ENCODE assay signal across 1 cellular context in genomic region chr6:4023240-4023639, GRCh38.
TF ChIP-seq lines count a peak whose summit lies in the region.

No MANE protein-coding gene starts in this region.

TF ChIP-seq in K562, 482 proteins besides CTCF, POLR2A, EP300 and RAD21 (continued from another document):
- TF ChIP-seq ESRRA (IDR thresholded peaks at IDR 0.05; ENCODE audit: borderline replicate concordance, low read depth) (peak; percentile 44; the same call in 1 of the 2 replicates), BACH1 (tag; IDR thresholded peaks at IDR 0.05) (no peak), KLF10 (CRISPR knock-in tag; IDR thresholded peaks at IDR 0.05) (no peak), MBD2 (IDR thresholded peaks at IDR 0.05; ENCODE audit: borderline replicate concordance, low read depth) (no peak), ZNF280A (IDR thresholded peaks at IDR 0.05; ENCODE audit: low read depth, partially characterized antibody) (no peak), POLR2G (IDR thresholded peaks at IDR 0.05; ENCODE audit: low read depth, low read length) (peak; percentile 28; the same call in 1 of the 2 replicates), NR1H2 (CRISPR knock-in tag; IDR thresholded peaks at IDR 0.05) (no peak), ZKSCAN1 (IDR thresholded peaks at IDR 0.05; ENCODE audit: low read depth, low read length) (no peak), RBFOX2 (IDR thresholded peaks at IDR 0.05; ENCODE audit: low read depth, low read length) (peak; percentile 63; the same call in 1 of the 2 replicates), ZNF589 (CRISPR knock-in tag; IDR thresholded peaks at IDR 0.05; ENCODE audit: low read depth) (peak; percentile 15; the same call in 1 of the 2 replicates), ZNF699 (CRISPR knock-in tag; IDR thresholded peaks at IDR 0.05; ENCODE audit: insufficient replicate concordance) (no peak), CEBPG (CRISPR knock-in tag; IDR thresholded peaks at IDR 0.05) (no peak), CEBPG (tag; conservative IDR thresholded peaks at IDR 0.05 in 1 of 2, IDR thresholded peaks at IDR 0.05 in 1 of 2) (0 out of 4 replicates have a peak, but pooled peaks of 1 of the 2 experiments have one; percentile 10), ZNF507 (tag; conservative IDR thresholded peaks at IDR 0.05) (no peak), EP400 (IDR thresholded peaks at IDR 0.05) (no peak), RFX5 (IDR thresholded peaks at IDR 0.05; ENCODE audit: low read depth, low read length) (no peak)
- TF ChIP-seq, protein P1, sequence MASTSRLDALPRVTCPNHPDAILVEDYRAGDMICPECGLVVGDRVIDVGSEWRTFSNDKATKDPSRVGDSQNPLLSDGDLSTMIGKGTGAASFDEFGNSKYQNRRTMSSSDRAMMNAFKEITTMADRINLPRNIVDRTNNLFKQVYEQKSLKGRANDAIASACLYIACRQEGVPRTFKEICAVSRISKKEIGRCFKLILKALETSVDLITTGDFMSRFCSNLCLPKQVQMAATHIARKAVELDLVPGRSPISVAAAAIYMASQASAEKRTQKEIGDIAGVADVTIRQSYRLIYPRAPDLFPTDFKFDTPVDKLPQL (IDR thresholded peaks at IDR 0.05; ENCODE audit: extremely low read depth, insufficient read length), result no peak
